In genomic region chr12:102095677-102096263, GRCh38 we compare ENCODE assay signal across 8 cellular contexts. TPM values are rescaled to one million over a fixed set of nuclear protein-coding genes. Genes with fewer than 3 reads are reported as not detected.
DNase-seq lines count a peak whose midpoint lies in the region; ATAC-seq, FAIRE-seq and TF ChIP-seq lines count a peak whose summit lies in the region.

No MANE protein-coding gene starts in this region.

- TF ChIP-seq POLR2A in uterus (IDR thresholded peaks at IDR 0.05), result no peak

- H3K4me1 Mint-ChIP-seq in nephron, result peaks cover 14% of the 10 kb centered on the region

- peaks cover 3% of the 10 kb centered on the region for H3K36me3 ChIP-seq in bronchial epithelial cell (ENCODE audit: control insufficient read depth, insufficient read depth, low read length)
- H3K36me3 ChIP-seq in uterus, result no peaks in the 10 kb centered on the region
- peaks cover 28% of the 10 kb centered on the region for H3K36me3 ChIP-seq in MG63

- no peak for DNase-seq in D721Med (ENCODE audit: insufficient read length, low spot score)
- peak; percentile 5 for DNase-seq in NCI-H2227 treated with DMSO at 0.1 percent for 48 hours (lab: John Stamatoyannopoulos, UW)
- DNase-seq in bronchial epithelial cell (ENCODE audit: low read depth), result peak; percentile 41
- DNase-seq in uterus, result no peak
- DNase-seq in MG63, result no peak

- H3K27ac Mint-ChIP-seq in nephron, result peak overlapping the region; percentile 60 to 93 (median 75)

- H3K4me3 ChIP-seq in bronchial epithelial cell (ENCODE audit: low read depth, low read length) (no peak overlapping the region), uterus (no peak overlapping the region), MG63 (no peak overlapping the region)

- no peaks in the 10 kb centered on the region for H3K27me3 Mint-ChIP-seq in nephron (ENCODE audit: low read depth)

- H3K4me3 Mint-ChIP-seq in nephron, result no peak overlapping the region

- H3K27me3 ChIP-seq in bronchial epithelial cell (ENCODE audit: control insufficient read depth, insufficient read depth, low read length) (no peaks in the 10 kb centered on the region), uterus (no peaks in the 10 kb centered on the region), MG63 (no peaks in the 10 kb centered on the region)

- TF ChIP-seq CTCF in D721Med (IDR thresholded peaks at IDR 0.05; ENCODE audit: insufficient read depth, missing control alignments) (peak; percentile 80), bronchial epithelial cell (IDR thresholded peaks at IDR 0.05; ENCODE audit: insufficient read depth, low read length, severe bottlenecking) (peak; percentile 32), nephron (IDR thresholded peaks at IDR 0.05; ENCODE audit: unreplicated experiment in 3 of 3) (peak; percentile 49 to 64 (median 56)), uterus (IDR thresholded peaks at IDR 0.05) (peak in 2 of 4 experiments; percentile 14 to 19)

- peaks cover 22% of the 10 kb centered on the region for H3K36me3 Mint-ChIP-seq in nephron (ENCODE audit: low read depth)

- peak; percentile 90 for FAIRE-seq in D721Med (lab: Jason Lieb, UNC)
- FAIRE-seq in bronchial epithelial cell (lab: Jason Lieb, UNC), result no peak

- H3K9me3 ChIP-seq in uterus, result no peaks in the 10 kb centered on the region
- no peaks in the 10 kb centered on the region for H3K9me3 ChIP-seq in MG63

- no peaks in the 10 kb centered on the region for H3K9me3 Mint-ChIP-seq in nephron

- intact Hi-C loops in uterus (cut with DNase I; ENCODE audit: low total_unique reads), result no loop called here

- ATAC-seq in GM21390 (IDR thresholded peaks at IDR 0.05; ENCODE audit: unreplicated experiment), result peak; percentile 69
- no peak for ATAC-seq in HG03439 (IDR thresholded peaks at IDR 0.05; ENCODE audit: unreplicated experiment)

- H3K4me1 ChIP-seq in uterus, result no peaks in the 10 kb centered on the region

- no peak overlapping the region for H3K27ac ChIP-seq in uterus

RNA-seq across cellular contexts. Expression of gene NUP37, which starts 24.1 kb away (rescaled TPM):
- 19.2 and 35.5 TPM in 2 replicates for total RNA-seq in bronchial epithelial cell
- 10 to 100 TPM in 3 of 4 donors, 1 to 10 TPM in 1; 5.6 to 49.4 (median 22.4) TPM for total RNA-seq in uterus
- total RNA-seq in MG63 (2014; rRNA removed; shearing (Covaris generic); ENCODE audit: low replicate concordance), result 77.9 and 187 TPM in 2 replicates

RNA-seq across cellular contexts. Expression of gene PARPBP, which starts 24.2 kb away (rescaled TPM):
- total RNA-seq in bronchial epithelial cell (0.90 and 1.8 TPM in 2 replicates), uterus (10 to 100 TPM in 1 of 4 donors, 1 to 10 TPM in 1, under 1 TPM in 2; 0.26 to 26.8 (median 1.2) TPM)
- total RNA-seq in MG63 (2014; rRNA removed; shearing (Covaris generic); ENCODE audit: low replicate concordance), result 19.2 and 37.6 TPM in 2 replicates

RNA-seq across cellular contexts. Expression of gene WASHC3, which starts 34.0 kb away (rescaled TPM):
- total RNA-seq in bronchial epithelial cell (37.1 and 80.0 TPM in 2 replicates), uterus (10 to 100 TPM; 36.5 to 59.9 (median 49.3) TPM)
- 42.6 and 46.2 TPM in 2 replicates for total RNA-seq in MG63 (2014; rRNA removed; shearing (Covaris generic); ENCODE audit: low replicate concordance)

Comparison
In these comparisons a context has a peak if more than half of its experiments do, and no peak if none do; other contexts are left out.
1. DNase-seq: peak in NCI-H2227 treated with DMSO at 0.1 percent for 48 hours (single experiment) and bronchial epithelial cell (single experiment); none in D721Med (single experiment), uterus (0 of 2) and MG63 (single experiment).